1 cellular context compared by ENCODE assay signal in genomic region chr7:20791523-20791879, GRCh38.
TF ChIP-seq lines count a peak whose summit lies in the region.

No MANE protein-coding gene starts in this region.

TF ChIP-seq in HepG2, 621 proteins besides CTCF, POLR2A, EP300 and RAD21:
- TF ChIP-seq EZH2 (conservative IDR thresholded peaks at IDR 0.05; ENCODE audit: low read depth, low read length), result 0 out of 2 replicates have a peak, but pooled peaks have one; percentile 28
- no peak for TF ChIP-seq SMAD1 (CRISPR knock-in tag; IDR thresholded peaks at IDR 0.05; ENCODE audit: borderline replicate concordance, low read depth)
- TF ChIP-seq ETV5 (CRISPR knock-in tag; IDR thresholded peaks at IDR 0.05; ENCODE audit: borderline replicate concordance), result no peak
- no peak for TF ChIP-seq ZNF329 (CRISPR knock-in tag; IDR thresholded peaks at IDR 0.05; ENCODE audit: low read depth)
- TF ChIP-seq, protein P1, sequence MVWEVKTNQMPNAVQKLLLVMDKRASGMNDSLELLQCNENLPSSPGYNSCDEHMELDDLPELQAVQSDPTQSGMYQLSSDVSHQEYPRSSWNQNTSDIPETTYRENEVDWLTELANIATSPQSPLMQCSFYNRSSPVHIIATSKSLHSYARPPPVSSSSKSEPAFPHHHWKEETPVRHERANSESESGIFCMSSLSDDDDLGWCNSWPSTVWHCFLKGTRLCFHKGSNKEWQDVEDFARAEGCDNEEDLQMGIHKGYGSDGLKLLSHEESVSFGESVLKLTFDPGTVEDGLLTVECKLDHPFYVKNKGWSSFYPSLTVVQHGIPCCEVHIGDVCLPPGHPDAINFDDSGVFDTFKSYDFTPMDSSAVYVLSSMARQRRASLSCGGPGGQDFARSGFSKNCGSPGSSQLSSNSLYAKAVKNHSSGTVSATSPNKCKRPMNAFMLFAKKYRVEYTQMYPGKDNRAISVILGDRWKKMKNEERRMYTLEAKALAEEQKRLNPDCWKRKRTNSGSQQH (CRISPR knock-in tag; IDR thresholded peaks at IDR 0.05; ENCODE audit: low read depth), result no peak
